Comparison of ENCODE assay signal across 39 cellular contexts in the genomic region with DNA sequence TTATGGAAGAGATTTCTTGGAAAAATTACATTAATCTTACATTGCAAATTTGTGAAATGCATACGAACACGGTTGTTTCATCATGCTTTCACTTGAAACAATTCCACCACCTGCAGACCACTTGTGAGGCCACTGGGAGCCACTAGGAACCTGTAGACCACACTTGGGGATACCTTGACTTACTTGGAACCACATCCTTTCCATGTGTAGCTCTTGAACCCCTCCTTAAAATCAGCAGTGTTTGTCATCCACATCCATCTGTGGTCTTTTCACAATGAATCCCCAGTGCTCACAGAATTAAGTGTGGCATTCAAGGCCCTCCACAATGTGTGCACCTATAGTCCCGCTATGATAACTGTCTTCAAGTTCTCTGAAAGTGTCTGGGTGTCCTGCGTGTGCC.
"Had no signal": no experiment of that assay in that cellular context is flagged by ENCODE, and none has a peak within 500 bp of the region (broad histone marks: within the 10 kb centered on the region; RNA-seq: fewer than 3 reads in every experiment).

No MANE protein-coding gene starts in this region.

- DNase-seq: activated effector memory CD4-positive, alpha-beta T cell treated with anti-CD3 and anti-CD28 coated beads, Interleukin-2, amount 50 U/mL, for 16 hours; activated effector memory CD4-positive, alpha-beta T cell treated with Interleukin-2 at 50 U/mL for 16 hours; activated gamma-delta T cell; activated gamma-delta T cell treated with Interleukin-2 at 50 U/mL for 16 hours; activated naive CD4-positive, alpha-beta T cell; activated naive CD4-positive, alpha-beta T cell treated with anti-CD3 and anti-CD28 coated beads for 36 hours; activated naive CD4-positive, alpha-beta T cell treated with anti-CD3 and anti-CD28 coated beads, Interleukin-2, amount 10 ng/mL, durations not matched to agents 7 days and 5 days; activated naive CD4-positive, alpha-beta T cell treated with anti-CD3 and anti-CD28 coated beads, Interleukin-2, amount 50 U/mL, for 16 hours; activated naive CD4-positive, alpha-beta T cell treated with Interleukin-2 at 50 U/mL for 16 hours; activated naive CD8-positive, alpha-beta T cell treated with anti-CD3 and anti-CD28 coated beads for 36 hours; activated naive CD8-positive, alpha-beta T cell treated with anti-CD3 and anti-CD28 coated beads, Interleukin-2, amount 10 ng/mL, durations not matched to agents 7 days and 5 days; activated naive CD8-positive, alpha-beta T cell treated with anti-CD3 and anti-CD28 coated beads, Interleukin-2, amount 50 U/mL, for 24 hours; activated T-cell treated with anti-CD3 and anti-CD28 coated beads, Interleukin-2, amount 50 U/mL, for 24 hours; activated T-cell treated with anti-CD3 and anti-CD28 coated beads, Interleukin-2, amount 50 U/mL, for 4 hours; activated T-cell treated with anti-CD3 and anti-CD28 coated beads, Interleukin-2, amount 50 U/mL, for 48 hours; activated T-cell treated with anti-CD3 and anti-CD28 coated beads, Interleukin-2, amount 50 U/mL, for 72 hours; adrenal gland; amniotic stem cell; amygdala; anterior cingulate cortex; aorta; body of pancreas; brain microvascular endothelial cell; caudate nucleus; central memory CD4-positive, alpha-beta T cell; cerebellar nuclear complex had no signal

- ATAC-seq: activated naive CD4-positive, alpha-beta T cell treated with anti-CD3 and anti-CD28 coated beads, Interleukin-2, amount 50 U/mL, for 72 hours; activated naive CD8-positive, alpha-beta T cell treated with anti-CD3 and anti-CD28 coated beads, Interleukin-2, amount 50 U/mL, for 24 hours; activated T-cell treated with anti-CD3 and anti-CD28 coated beads, Interleukin-2, amount 50 U/mL, for 4 hours; activated T-cell treated with anti-CD3 and anti-CD28 coated beads, Interleukin-2, amount 50 U/mL, for 72 hours; activated T-helper 17 cell treated with anti-CD3 and anti-CD28 coated beads, Interleukin-2, amount 50 U/mL, for 72 hours; body of pancreas had no signal

- H3K4me3 Mint-ChIP-seq: activated naive CD4-positive, alpha-beta T cell treated with anti-CD3 and anti-CD28 coated beads for 36 hours; activated naive CD4-positive, alpha-beta T cell treated with anti-CD3 and anti-CD28 coated beads, Interleukin-2, amount 10 ng/mL, durations not matched to agents 7 days and 5 days; activated naive CD4-positive, alpha-beta T cell treated with anti-CD3 and anti-CD28 coated beads, Interleukin-2, amount 50 U/mL, for 24 hours; activated naive CD8-positive, alpha-beta T cell; activated naive CD8-positive, alpha-beta T cell treated with anti-CD3 and anti-CD28 coated beads for 36 hours; activated naive CD8-positive, alpha-beta T cell treated with anti-CD3 and anti-CD28 coated beads, Interleukin-2, amount 10 ng/mL, durations not matched to agents 7 days and 5 days; activated naive CD8-positive, alpha-beta T cell treated with anti-CD3 and anti-CD28 coated beads, Interleukin-2, amount 50 U/mL, for 24 hours; activated T-cell treated with anti-CD3 and anti-CD28 coated beads, Interleukin-2, amount 50 U/mL, for 24 hours; activated T-cell treated with anti-CD3 and anti-CD28 coated beads, Interleukin-2, amount 50 U/mL, for 4 hours; activated T-cell treated with anti-CD3 and anti-CD28 coated beads, Interleukin-2, amount 50 U/mL, for 72 hours; activated T-helper 1 cell treated with anti-CD3 and anti-CD28 coated beads, Interleukin-12 subunit alpha, Interleukin-12 subunit beta, Interleukin-2, Interleukin-4 antibody, amounts not matched to agents 30 ng/mL and 10 ng/mL and 1 ng/mL, durations not matched to agents 14 hours and 24 hours and 36 hours; activated T-helper 17 cell treated with anti-CD3 and anti-CD28 coated beads, Interleukin-2, amount 50 U/mL, for 72 hours; brain; central memory CD8-positive, alpha-beta T cell had no signal

- H3K27ac Mint-ChIP-seq: activated naive CD4-positive, alpha-beta T cell treated with anti-CD3 and anti-CD28 coated beads for 36 hours; activated naive CD4-positive, alpha-beta T cell treated with anti-CD3 and anti-CD28 coated beads, Interleukin-2, amount 10 ng/mL, durations not matched to agents 7 days and 5 days; activated naive CD4-positive, alpha-beta T cell treated with anti-CD3 and anti-CD28 coated beads, Interleukin-2, amount 50 U/mL, for 24 hours; activated naive CD4-positive, alpha-beta T cell treated with anti-CD3 and anti-CD28 coated beads, Interleukin-2, amount 50 U/mL, for 72 hours; activated naive CD8-positive, alpha-beta T cell; activated naive CD8-positive, alpha-beta T cell treated with anti-CD3 and anti-CD28 coated beads for 36 hours; activated naive CD8-positive, alpha-beta T cell treated with anti-CD3 and anti-CD28 coated beads, Interleukin-2, amount 10 ng/mL, durations not matched to agents 7 days and 5 days; activated naive CD8-positive, alpha-beta T cell treated with anti-CD3 and anti-CD28 coated beads, Interleukin-2, amount 50 U/mL, for 24 hours; activated T-cell treated with anti-CD3 and anti-CD28 coated beads, Interleukin-2, amount 50 U/mL, for 24 hours; activated T-cell treated with anti-CD3 and anti-CD28 coated beads, Interleukin-2, amount 50 U/mL, for 72 hours; activated T-helper 1 cell treated with anti-CD3 and anti-CD28 coated beads, Interleukin-12 subunit alpha, Interleukin-12 subunit beta, Interleukin-2, Interleukin-4 antibody, amounts not matched to agents 30 ng/mL and 10 ng/mL and 1 ng/mL, durations not matched to agents 14 hours and 24 hours and 36 hours; activated T-helper 17 cell treated with anti-CD3 and anti-CD28 coated beads, Interleukin-2, amount 50 U/mL, for 72 hours; activated T-helper 2 cell treated with anti-CD3 and anti-CD28 coated beads, Interferon-gamma antibody, Interleukin-2, Interleukin-4, amounts not matched to agents 10 μg/mL and 5 μg/mL and 100 μg/mL, durations not matched to agents 14 hours and 24 hours and 36 hours; brain had no signal

- H3K27me3 ChIP-seq: ascending aorta, body of pancreas, brain microvascular endothelial cell, cardiac muscle cell had no signal

- H3K4me1 Mint-ChIP-seq: activated naive CD4-positive, alpha-beta T cell treated with anti-CD3 and anti-CD28 coated beads, Interleukin-2, amount 10 ng/mL, durations not matched to agents 7 days and 5 days; activated naive CD4-positive, alpha-beta T cell treated with anti-CD3 and anti-CD28 coated beads, Interleukin-2, amount 50 U/mL, for 24 hours; activated naive CD8-positive, alpha-beta T cell treated with anti-CD3 and anti-CD28 coated beads for 36 hours; activated naive CD8-positive, alpha-beta T cell treated with anti-CD3 and anti-CD28 coated beads, Interleukin-2, amount 10 ng/mL, durations not matched to agents 7 days and 5 days; activated naive CD8-positive, alpha-beta T cell treated with anti-CD3 and anti-CD28 coated beads, Interleukin-2, amount 50 U/mL, for 24 hours; activated T-helper 17 cell treated with anti-CD3 and anti-CD28 coated beads, Interleukin-2, amount 50 U/mL, for 72 hours; central memory CD8-positive, alpha-beta T cell had no signal

- H3K4me1 ChIP-seq: adrenal gland, ascending aorta, body of pancreas, breast epithelium had no signal

- H3K9me3 ChIP-seq: adrenal gland, ascending aorta, body of pancreas, breast epithelium had no signal

- H3K9me3 Mint-ChIP-seq: activated naive CD4-positive, alpha-beta T cell treated with anti-CD3 and anti-CD28 coated beads for 36 hours; activated naive CD4-positive, alpha-beta T cell treated with anti-CD3 and anti-CD28 coated beads, Interleukin-2, amount 10 ng/mL, durations not matched to agents 7 days and 5 days; activated naive CD4-positive, alpha-beta T cell treated with anti-CD3 and anti-CD28 coated beads, Interleukin-2, amount 50 U/mL, for 24 hours; activated naive CD8-positive, alpha-beta T cell treated with anti-CD3 and anti-CD28 coated beads for 36 hours; activated naive CD8-positive, alpha-beta T cell treated with anti-CD3 and anti-CD28 coated beads, Interleukin-2, amount 10 ng/mL, durations not matched to agents 7 days and 5 days; activated naive CD8-positive, alpha-beta T cell treated with anti-CD3 and anti-CD28 coated beads, Interleukin-2, amount 50 U/mL, for 24 hours; activated T-cell treated with anti-CD3 and anti-CD28 coated beads, Interleukin-2, amount 50 U/mL, for 24 hours; activated T-cell treated with anti-CD3 and anti-CD28 coated beads, Interleukin-2, amount 50 U/mL, for 4 hours; activated T-cell treated with anti-CD3 and anti-CD28 coated beads, Interleukin-2, amount 50 U/mL, for 72 hours; activated T-helper 1 cell treated with anti-CD3 and anti-CD28 coated beads, Interleukin-12 subunit alpha, Interleukin-12 subunit beta, Interleukin-2, Interleukin-4 antibody, amounts not matched to agents 30 ng/mL and 10 ng/mL and 1 ng/mL, durations not matched to agents 14 hours and 24 hours and 36 hours; activated T-helper 17 cell treated with anti-CD3 and anti-CD28 coated beads, Interleukin-2, amount 50 U/mL, for 72 hours; activated T-helper 2 cell treated with anti-CD3 and anti-CD28 coated beads, Interferon-gamma antibody, Interleukin-2, Interleukin-4, amounts not matched to agents 10 μg/mL and 5 μg/mL and 100 μg/mL, durations not matched to agents 14 hours and 24 hours and 36 hours; central memory CD8-positive, alpha-beta T cell had no signal

- H3K27me3 Mint-ChIP-seq: activated naive CD4-positive, alpha-beta T cell treated with anti-CD3 and anti-CD28 coated beads, Interleukin-2, amount 50 U/mL, for 24 hours; activated naive CD8-positive, alpha-beta T cell; activated naive CD8-positive, alpha-beta T cell treated with anti-CD3 and anti-CD28 coated beads for 36 hours; activated naive CD8-positive, alpha-beta T cell treated with anti-CD3 and anti-CD28 coated beads, Interleukin-2, amount 10 ng/mL, durations not matched to agents 7 days and 5 days; activated T-helper 17 cell treated with anti-CD3 and anti-CD28 coated beads, Interleukin-2, amount 50 U/mL, for 72 hours; brain; central memory CD8-positive, alpha-beta T cell had no signal

- H3K27ac ChIP-seq: adrenal gland, ascending aorta, body of pancreas, brain microvascular endothelial cell, breast epithelium, cardiac muscle cell had no signal

- H3K36me3 ChIP-seq: adrenal gland, ascending aorta, brain microvascular endothelial cell, breast epithelium, cardiac muscle cell had no signal

- FAIRE-seq: astrocyte, bronchial epithelial cell had no signal

- H3K4me3 ChIP-seq: adrenal gland, ascending aorta, body of pancreas, breast epithelium, cardiac muscle cell had no signal

- H3K36me3 Mint-ChIP-seq: activated naive CD4-positive, alpha-beta T cell treated with anti-CD3 and anti-CD28 coated beads, Interleukin-2, amount 10 ng/mL, durations not matched to agents 7 days and 5 days; activated naive CD4-positive, alpha-beta T cell treated with anti-CD3 and anti-CD28 coated beads, Interleukin-2, amount 50 U/mL, for 24 hours; activated naive CD4-positive, alpha-beta T cell treated with anti-CD3 and anti-CD28 coated beads, Interleukin-2, amount 50 U/mL, for 72 hours; activated naive CD8-positive, alpha-beta T cell; activated naive CD8-positive, alpha-beta T cell treated with anti-CD3 and anti-CD28 coated beads for 36 hours; activated naive CD8-positive, alpha-beta T cell treated with anti-CD3 and anti-CD28 coated beads, Interleukin-2, amount 10 ng/mL, durations not matched to agents 7 days and 5 days; brain had no signal
